In the genomic region with DNA sequence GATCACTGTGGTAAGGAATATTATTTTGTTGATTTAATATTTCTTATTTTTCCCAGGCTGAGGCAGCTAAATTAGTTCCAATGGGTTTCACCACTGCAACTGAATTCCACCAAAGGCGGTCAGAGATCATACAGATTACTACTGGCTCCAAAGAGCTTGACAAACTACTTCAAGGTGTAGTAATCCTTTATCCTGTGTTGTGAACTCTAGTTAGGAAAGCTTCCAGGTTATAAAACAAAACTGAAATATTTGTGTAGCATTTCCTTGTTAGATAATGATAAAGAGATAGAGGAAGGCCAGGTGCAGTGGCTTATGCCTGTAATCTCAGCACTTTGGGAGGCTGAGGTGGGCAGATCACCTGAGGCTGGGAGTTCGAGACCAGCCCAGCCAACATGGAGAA, we compare ENCODE assay signal across 17 cellular contexts. TPM values are rescaled to one million over a fixed set of nuclear protein-coding genes. Genes with fewer than 3 reads are reported as not detected.
DNase-seq lines count a peak whose midpoint lies in the region; ATAC-seq, FAIRE-seq and TF ChIP-seq lines count a peak whose summit lies in the region.
"Had no signal": no experiment of that assay in that cellular context is flagged by ENCODE, and none has a peak within 500 bp of the region (broad histone marks: within the 10 kb centered on the region; RNA-seq: fewer than 3 reads in every experiment).

No MANE protein-coding gene starts in this region.

- DNase-seq in LNCaP clone FGC (ENCODE audit: low read depth), result peak; percentile 92
- peak; percentile 13 for DNase-seq in hepatocyte (ENCODE audit: low spot score)
- peak; percentile 70 for DNase-seq in small intestine
- DNase-seq in HPDE6-E6E7 (ENCODE audit: extremely low spot score), result no peak
- DNase-seq in HepG2 (ENCODE audit: low spot score), result no peak
- DNase-seq: CD4-positive, CD25-positive, alpha-beta regulatory T cell; HCEC 1CT had no signal

- POLR2A ChIA-PET in HepG2 (lab: Yijun Ruan, JAX), result interaction anchor here (1.8 kb wide), 1 partner anchor 11 kb away, joined by 6 read pairs; the partner anchor contains the start of gene RAD51

- TF ChIP-seq CTCF in C4-2B (conservative IDR thresholded peaks at IDR 0.05) (no peak), LNCaP clone FGC (IDR thresholded peaks at IDR 0.05; ENCODE audit: control insufficient read depth, extremely low read depth, insufficient read depth) (no peak), hepatocyte (IDR thresholded peaks at IDR 0.05; ENCODE audit: poor library complexity) (no peak), HepG2 (CRISPR knock-in tag; IDR thresholded peaks at IDR 0.05) (no peak)

- no peak for FAIRE-seq in small intestine (lab: Jason Lieb, UNC)
- FAIRE-seq in HepG2 (lab: Jason Lieb, UNC), result no peak
- FAIRE-seq: D721Med, G401.6, GM12891, H54 had no signal

- H3K79me2 ChIP-seq in hepatocyte, result no peaks in the 10 kb centered on the region
- no peaks in the 10 kb centered on the region for H3K79me2 ChIP-seq in HepG2 (ENCODE audit: insufficient read depth, low read length)

- no peak for TF ChIP-seq EP300 in HepG2 (IDR thresholded peaks at IDR 0.05; ENCODE audit: low read depth in 2 of 2, low read length in 2 of 2)
- no peak for TF ChIP-seq EP300 in HepG2 (CRISPR knock-in tag; IDR thresholded peaks at IDR 0.05; ENCODE audit: borderline replicate concordance)

- H3K27me3 ChIP-seq in hepatocyte, result no peaks in the 10 kb centered on the region
- no peaks in the 10 kb centered on the region for H3K27me3 ChIP-seq in small intestine (ENCODE audit: control insufficient read depth in 2 of 2, insufficient read depth in 2 of 2, low read length in 2 of 2)
- no peaks in the 10 kb centered on the region for H3K27me3 ChIP-seq in HepG2 (ENCODE audit: control insufficient read depth in 1 of 2, insufficient read depth in 2 of 2, low read length in 2 of 2)
- H3K27me3 ChIP-seq: BLaER1 treated with 17β-estradiol and CSF1 and Interleukin-3, amounts not matched to agents 10 nM and 100 nM had no signal

- no peak for TF ChIP-seq RAD21 in HepG2 (CRISPR knock-in tag; IDR thresholded peaks at IDR 0.05)

- no peaks in the 10 kb centered on the region for H3K9me2 ChIP-seq in hepatocyte (replicated peaks; ENCODE audit: insufficient read depth)

- no TSS peak for BruUV-seq in HepG2 (replicated peaks; lab: Mats Ljungman, UMichigan)

- no peak for ATAC-seq in HG03439 (IDR thresholded peaks at IDR 0.05; ENCODE audit: unreplicated experiment)
- ATAC-seq in HepG2, result no peak
- ATAC-seq: GM23338 had no signal

- H3K4me2 ChIP-seq in hepatocyte (no peak overlapping the region), HepG2 (ENCODE audit: low read depth, low read length) (no peak overlapping the region)
- H3K4me2 ChIP-seq: BLaER1 treated with 17β-estradiol and CSF1 and Interleukin-3, amounts not matched to agents 10 nM and 100 nM; GM23338 had no signal

- H3K27ac ChIP-seq in C4-2B (peak overlapping the region; percentile 57), hepatocyte (no peak overlapping the region), small intestine (ENCODE audit: low read depth in 1 of 2, low read length in 1 of 2) (no peak overlapping the region), HepG2 (ENCODE audit: extremely low read length, insufficient read depth, low read length) (no peak overlapping the region)
- H3K27ac ChIP-seq: BLaER1 treated with 17β-estradiol and CSF1 and Interleukin-3, amounts not matched to agents 10 nM and 100 nM; HL-60 had no signal

- 89% methylated on average over 2 of the region's 2 CpGs for WGBS in hepatocyte (ENCODE audit: low lambda C conversion rate, missing lambda C conversion rate)
- WGBS in small intestine, 3 donors, result 33 to 78% (median 45%) methylated on average over 2 of the region's 2 CpGs
- 99% methylated on average over 2 of the region's 2 CpGs for WGBS in HepG2 (ENCODE audit: low lambda C conversion rate)

- CTCF ChIA-PET in HepG2 (lab: Yijun Ruan, JAX; ENCODE audit: low intra/inter-chr PET ratio, low total read pairs), result no interaction called here

- H3K9me3 ChIP-seq in hepatocyte (ENCODE audit: low read depth), result no peaks in the 10 kb centered on the region
- no peaks in the 10 kb centered on the region for H3K9me3 ChIP-seq in small intestine (ENCODE audit: control insufficient read depth, low read depth)
- H3K9me3 ChIP-seq in HepG2 (ENCODE audit: low read length), result no peaks in the 10 kb centered on the region
- H3K9me3 ChIP-seq: BLaER1 treated with 17β-estradiol and CSF1 and Interleukin-3, amounts not matched to agents 10 nM and 100 nM; Caco-2 had no signal

- H3K4me3 ChIP-seq in LNCaP clone FGC (ENCODE audit: low read depth, low read length) (no peak overlapping the region), hepatocyte (no peak overlapping the region), small intestine (ENCODE audit: low read depth in 1 of 2, low read length in 2 of 2) (no peak overlapping the region), HepG2 (replicated peaks in 1 of 3; ENCODE audit: insufficient read depth in 1 of 3, low read depth in 2 of 3, low read length in 3 of 3) (no peak overlapping the region)
- H3K4me3 ChIP-seq: BLaER1 treated with 17β-estradiol and CSF1 and Interleukin-3, amounts not matched to agents 10 nM and 100 nM; GM23338 had no signal

- intact Hi-C loops in HepG2 (cut with micrococcal nuclease; ENCODE audit: unreplicated experiment), result no loop called here

- in situ Hi-C loops in HepG2 (cut with HindIII; ENCODE audit: extremely low pct_ligation_motif_present, low pct_unique_long_range_greater_than_20kb), result no loop called here

- H3K36me3 ChIP-seq in hepatocyte (replicated peaks; ENCODE audit: insufficient read depth, low read depth), result no peaks in the 10 kb centered on the region
- no peaks in the 10 kb centered on the region for H3K36me3 ChIP-seq in small intestine (ENCODE audit: control insufficient read depth in 2 of 2, insufficient read depth in 2 of 2, low read length in 2 of 2)
- peaks cover 6 to 44% of the 10 kb centered on the region in 2 experiments; a peak in 4 of 5 replicates for H3K36me3 ChIP-seq in HepG2 (replicated peaks in 1 of 2; ENCODE audit: control insufficient read depth in 1 of 2, insufficient read depth in 2 of 2, low read length in 2 of 2)

- H4K20me1 ChIP-seq in hepatocyte (ENCODE audit: insufficient read depth, poor library complexity, severe bottlenecking), result no peaks in the 10 kb centered on the region
- H4K20me1 ChIP-seq in HepG2 (ENCODE audit: insufficient read depth, low read length), result no peaks in the 10 kb centered on the region
- H4K20me1 ChIP-seq: BLaER1 treated with 17β-estradiol and CSF1 and Interleukin-3, amounts not matched to agents 10 nM and 100 nM had no signal

- TF ChIP-seq POLR2A in HepG2 (IDR thresholded peaks at IDR 0.05; ENCODE audit: insufficient read depth in 1 of 2, low read depth in 2 of 2, low read length in 2 of 2), result no peak

- no peak overlapping the region for H2AFZ ChIP-seq in hepatocyte
- H2AFZ ChIP-seq in HepG2 (ENCODE audit: low read length), result no peak overlapping the region
- H2AFZ ChIP-seq: GM23338 had no signal

- H3K9ac ChIP-seq in HepG2 (ENCODE audit: insufficient read depth, low read depth, low read length), result no peak overlapping the region
- H3K9ac ChIP-seq: BLaER1 treated with 17β-estradiol and CSF1 and Interleukin-3, amounts not matched to agents 10 nM and 100 nM had no signal

- H3K4me1 ChIP-seq in hepatocyte (ENCODE audit: insufficient read depth) (no peaks in the 10 kb centered on the region), small intestine (ENCODE audit: control insufficient read depth in 2 of 2, insufficient read depth in 1 of 2, low read depth in 1 of 2, low read length in 1 of 2) (no peaks in the 10 kb centered on the region), HepG2 (ENCODE audit: insufficient read depth, low read length) (no peaks in the 10 kb centered on the region)
- H3K4me1 ChIP-seq: BLaER1 treated with 17β-estradiol and CSF1 and Interleukin-3, amounts not matched to agents 10 nM and 100 nM had no signal

RNA-seq across cellular contexts. Expression of gene RAD51, which starts 11.1 kb away (rescaled TPM):
- total RNA-seq in hepatocyte (2.0 and 5.0 TPM in 2 replicates), HepG2 (2016; rRNA removed; fragmentation: Illumina TruSeq; extraction: Trizol) (12.8 and 20.6 TPM in 2 replicates)
- polyA plus RNA-seq in hepatocyte (4.9 and 5.9 TPM in 2 replicates), small intestine (1 to 10 TPM in 2 of 3 donors, under 1 TPM in 1; 0.89 to 8.4 (median 1.9) TPM), HepG2 (2011; rRNA removed) (6.2 and 8.5 TPM in 2 replicates)
- total RNA-seq in HepG2 (2016; cell fraction: cytosol; rRNA removed; fragmentation: Illumina TruSeq; extraction: Trizol; ENCODE audit: low read depth), result 3.3 and 4.3 TPM in 2 replicates
- 15.4 and 17.8 TPM in 2 replicates for total RNA-seq in HepG2 (2016; cell fraction: insoluble cytoplasmic fraction; rRNA removed; fragmentation: Illumina TruSeq; extraction: Trizol)
- total RNA-seq in HepG2 (2016; cell fraction: membrane; rRNA removed; fragmentation: Illumina TruSeq; extraction: Trizol), result 6.5 and 7.3 TPM in 2 replicates
- total RNA-seq in HepG2 (2016; cell fraction: nucleus; rRNA removed; fragmentation: Illumina TruSeq; extraction: Trizol), result 10.1 and 12.1 TPM in 2 replicates
- 6.3 and 7.9 TPM in 2 replicates for polyA plus RNA-seq in HepG2 (2011; cell fraction: cytosol; rRNA removed)
- 4.9 and 5.2 TPM in 2 replicates for polyA plus RNA-seq in HepG2 (2011; cell fraction: nucleus; rRNA removed)
- 3.7 and 8.8 TPM in 2 replicates for polyA plus RNA-seq in HepG2 (2012)
- polyA plus RNA-seq in HepG2 (2016; cell fraction: cytosol; fragmentation: Illumina TruSeq; extraction: Trizol; ENCODE audit: low read depth), result 2.7 and 3.1 TPM in 2 replicates
- polyA plus RNA-seq in HepG2 (2016; cell fraction: insoluble cytoplasmic fraction; fragmentation: Illumina TruSeq; extraction: Trizol; ENCODE audit: low read depth), result 42.2 and 42.8 TPM in 2 replicates
- polyA plus RNA-seq in HepG2 (2016; cell fraction: membrane; fragmentation: Illumina TruSeq; extraction: Trizol; ENCODE audit: low read depth), result 6.1 and 7.0 TPM in 2 replicates
- polyA plus RNA-seq in HepG2 (2016; cell fraction: nucleus; fragmentation: Illumina TruSeq; extraction: Trizol; ENCODE audit: insufficient read depth, low read depth), result 18.7 and 21.0 TPM in 2 replicates
- polyA minus RNA-seq in HepG2 (2011; rRNA and poly(A)+ RNA removed; ENCODE audit: low replicate concordance), result 23.6 and 59.0 TPM in 2 replicates
- 2.3 and 6.5 TPM in 2 replicates for polyA minus RNA-seq in HepG2 (2011; cell fraction: cytosol; rRNA and poly(A)+ RNA removed)
- 4.8 and 7.3 TPM in 2 replicates for polyA minus RNA-seq in HepG2 (2011; cell fraction: nucleus; rRNA and poly(A)+ RNA removed)

RNA-seq across cellular contexts. Expression of gene RMDN3, which starts 48.9 kb away (rescaled TPM):
- 23.0 and 26.0 TPM in 2 replicates for total RNA-seq in hepatocyte
- polyA plus RNA-seq in hepatocyte, result 39.0 and 46.8 TPM in 2 replicates
- polyA plus RNA-seq in small intestine, result 10 to 100 TPM; 36.6 to 80.8 (median 68.7) TPM
- 10.5 and 19.5 TPM in 2 replicates for total RNA-seq in HepG2 (2016; rRNA removed; fragmentation: Illumina TruSeq; extraction: Trizol)
- total RNA-seq in HepG2 (2016; cell fraction: cytosol; rRNA removed; fragmentation: Illumina TruSeq; extraction: Trizol; ENCODE audit: low read depth), result 18.0 and 20.7 TPM in 2 replicates
- 7.9 and 18.6 TPM in 2 replicates for total RNA-seq in HepG2 (2016; cell fraction: insoluble cytoplasmic fraction; rRNA removed; fragmentation: Illumina TruSeq; extraction: Trizol)
- total RNA-seq in HepG2 (2016; cell fraction: membrane; rRNA removed; fragmentation: Illumina TruSeq; extraction: Trizol), result 10.4 and 11.1 TPM in 2 replicates
- 22.7 and 25.4 TPM in 2 replicates for total RNA-seq in HepG2 (2016; cell fraction: nucleus; rRNA removed; fragmentation: Illumina TruSeq; extraction: Trizol)
- 16.8 and 18.2 TPM in 2 replicates for polyA plus RNA-seq in HepG2 (2011; rRNA removed)
- polyA plus RNA-seq in HepG2 (2011; cell fraction: cytosol; rRNA removed), result 17.5 and 19.5 TPM in 2 replicates
- 16.1 and 22.7 TPM in 2 replicates for polyA plus RNA-seq in HepG2 (2011; cell fraction: nucleus; rRNA removed)
- polyA plus RNA-seq in HepG2 (2012), result 19.5 and 21.1 TPM in 2 replicates
- 5.8 and 6.1 TPM in 2 replicates for polyA plus RNA-seq in HepG2 (2016; cell fraction: cytosol; fragmentation: Illumina TruSeq; extraction: Trizol; ENCODE audit: low read depth)
- polyA plus RNA-seq in HepG2 (2016; cell fraction: insoluble cytoplasmic fraction; fragmentation: Illumina TruSeq; extraction: Trizol; ENCODE audit: low read depth), result 15.7 and 17.8 TPM in 2 replicates
- polyA plus RNA-seq in HepG2 (2016; cell fraction: membrane; fragmentation: Illumina TruSeq; extraction: Trizol; ENCODE audit: low read depth), result 11.2 and 11.3 TPM in 2 replicates
- 60.2 and 62.0 TPM in 2 replicates for polyA plus RNA-seq in HepG2 (2016; cell fraction: nucleus; fragmentation: Illumina TruSeq; extraction: Trizol; ENCODE audit: insufficient read depth, low read depth)
- 12.7 and 29.0 TPM in 2 replicates for polyA minus RNA-seq in HepG2 (2011; rRNA and poly(A)+ RNA removed; ENCODE audit: low replicate concordance)
- 12.9 and 13.8 TPM in 2 replicates for polyA minus RNA-seq in HepG2 (2011; cell fraction: cytosol; rRNA and poly(A)+ RNA removed)
- polyA minus RNA-seq in HepG2 (2011; cell fraction: nucleus; rRNA and poly(A)+ RNA removed), result 10.2 and 11.7 TPM in 2 replicates

RNA-seq across cellular contexts. Expression of gene GCHFR, which starts 57.7 kb away (rescaled TPM):
- total RNA-seq in hepatocyte (97.2 and 105 TPM in 2 replicates), HepG2 (2016; rRNA removed; fragmentation: Illumina TruSeq; extraction: Trizol) (92.4 and 93.1 TPM in 2 replicates)
- polyA plus RNA-seq in hepatocyte (165 and 213 TPM in 2 replicates), small intestine (100 to 1,000 TPM in 2 of 3 donors, 10 to 100 TPM in 1; 96.7 to 150 (median 145) TPM), HepG2 (2011; rRNA removed) (51.5 and 55.8 TPM in 2 replicates)
- total RNA-seq in HepG2 (2016; cell fraction: cytosol; rRNA removed; fragmentation: Illumina TruSeq; extraction: Trizol; ENCODE audit: low read depth), result 106 and 198 TPM in 2 replicates
- total RNA-seq in HepG2 (2016; cell fraction: insoluble cytoplasmic fraction; rRNA removed; fragmentation: Illumina TruSeq; extraction: Trizol), result 92.8 and 98.5 TPM in 2 replicates
- total RNA-seq in HepG2 (2016; cell fraction: membrane; rRNA removed; fragmentation: Illumina TruSeq; extraction: Trizol), result 116 and 181 TPM in 2 replicates
- 33.3 and 38.5 TPM in 2 replicates for total RNA-seq in HepG2 (2016; cell fraction: nucleus; rRNA removed; fragmentation: Illumina TruSeq; extraction: Trizol)
- polyA plus RNA-seq in HepG2 (2011; cell fraction: cytosol; rRNA removed), result 71.1 and 107 TPM in 2 replicates
- polyA plus RNA-seq in HepG2 (2011; cell fraction: nucleus; rRNA removed), result 36.7 and 39.2 TPM in 2 replicates
- polyA plus RNA-seq in HepG2 (2012), result 23.3 and 24.8 TPM in 2 replicates
- polyA plus RNA-seq in HepG2 (2016; cell fraction: cytosol; fragmentation: Illumina TruSeq; extraction: Trizol; ENCODE audit: low read depth), result 113 and 197 TPM in 2 replicates
- polyA plus RNA-seq in HepG2 (2016; cell fraction: insoluble cytoplasmic fraction; fragmentation: Illumina TruSeq; extraction: Trizol; ENCODE audit: low read depth), result 83.4 and 86.6 TPM in 2 replicates
- polyA plus RNA-seq in HepG2 (2016; cell fraction: membrane; fragmentation: Illumina TruSeq; extraction: Trizol; ENCODE audit: low read depth), result 98.6 and 148 TPM in 2 replicates
- 46.0 and 55.2 TPM in 2 replicates for polyA plus RNA-seq in HepG2 (2016; cell fraction: nucleus; fragmentation: Illumina TruSeq; extraction: Trizol; ENCODE audit: insufficient read depth, low read depth)
- 37.3 and 70.3 TPM in 2 replicates for polyA minus RNA-seq in HepG2 (2011; rRNA and poly(A)+ RNA removed; ENCODE audit: low replicate concordance)
- 16.0 and 18.6 TPM in 2 replicates for polyA minus RNA-seq in HepG2 (2011; cell fraction: cytosol; rRNA and poly(A)+ RNA removed)
- 13.9 and 15.3 TPM in 2 replicates for polyA minus RNA-seq in HepG2 (2011; cell fraction: nucleus; rRNA and poly(A)+ RNA removed)

Comparison
In these comparisons a context has a peak if more than half of its experiments do, and no peak if none do; other contexts are left out.
1. DNase-seq: peak in LNCaP clone FGC (single experiment), hepatocyte (single experiment) and small intestine (single experiment); none in HPDE6-E6E7 (single experiment) and HepG2 (single experiment).